In genomic region chr1:169472759-169473158, GRCh38 we compare ENCODE assay signal across 20 cellular contexts. TPM values are rescaled to one million over a fixed set of nuclear protein-coding genes. Genes with fewer than 3 reads are reported as not detected.
DNase-seq lines count a peak whose midpoint lies in the region; ATAC-seq, FAIRE-seq and TF ChIP-seq lines count a peak whose summit lies in the region.
"Had no signal": no experiment of that assay in that cellular context is flagged by ENCODE, and none has a peak within 500 bp of the region (broad histone marks: within the 10 kb centered on the region; RNA-seq: fewer than 3 reads in every experiment).

No MANE protein-coding gene starts in this region.

- H3K27me3 ChIP-seq in astrocyte (ENCODE audit: insufficient read depth, low read length) (no peaks in the 10 kb centered on the region), left lung (no peaks in the 10 kb centered on the region)
- H3K27me3 ChIP-seq: BLaER1 treated with 17β-estradiol and CSF1 and Interleukin-3, amounts not matched to agents 10 nM and 100 nM had no signal

- H3K4me3 ChIP-seq in astrocyte (ENCODE audit: insufficient read depth, low read depth, low read length) (no peak overlapping the region), left lung (no peak overlapping the region)
- H3K4me3 ChIP-seq: BLaER1 treated with 17β-estradiol and CSF1 and Interleukin-3, amounts not matched to agents 10 nM and 100 nM; GM23248; HAP-1 had no signal

- ATAC-seq in left lung (peak; percentile 68), natural killer cell (no peak), HG02798 (IDR thresholded peaks at IDR 0.05; ENCODE audit: poor library complexity, unreplicated experiment) (no peak)
- ATAC-seq: CD8-positive, alpha-beta T cell had no signal

- H3K9me3 ChIP-seq in astrocyte (ENCODE audit: insufficient read depth, low read depth, low read length) (no peaks in the 10 kb centered on the region), left lung (no peaks in the 10 kb centered on the region)
- H3K9me3 ChIP-seq: BLaER1 treated with 17β-estradiol and CSF1 and Interleukin-3, amounts not matched to agents 10 nM and 100 nM; HAP-1 had no signal

- intact Hi-C loops in left lung (cut with DNase I) (no loop called here), natural killer cell (cut with micrococcal nuclease) (no loop called here)
- intact Hi-C loops in activated T-helper 2 cell treated with anti-CD3 and anti-CD28 coated beads, Interferon-gamma antibody, Interleukin-2, Interleukin-4, amounts not matched to agents 10 μg/mL and 5 μg/mL and 100 μg/mL, durations not matched to agents 14 hours and 24 hours and 36 hours (cut with micrococcal nuclease): no loop called here

- H3K36me3 Mint-ChIP-seq in astrocyte (ENCODE audit: low read depth, unreplicated experiment): peaks cover 2% of the 10 kb centered on the region
- H3K36me3 Mint-ChIP-seq in natural killer cell: no peaks in the 10 kb centered on the region
- peaks cover 21% of the 10 kb centered on the region for H3K36me3 Mint-ChIP-seq in activated T-helper 2 cell treated with anti-CD3 and anti-CD28 coated beads, Interferon-gamma antibody, Interleukin-2, Interleukin-4, amounts not matched to agents 10 μg/mL and 5 μg/mL and 100 μg/mL, durations not matched to agents 14 hours and 24 hours and 36 hours (ENCODE audit: low read depth)

- no peak overlapping the region for H3K9ac ChIP-seq in astrocyte (ENCODE audit: low read length)
- H3K9ac ChIP-seq: BLaER1 treated with 17β-estradiol and CSF1 and Interleukin-3, amounts not matched to agents 10 nM and 100 nM; GM23248 had no signal

- H3K27ac Mint-ChIP-seq in astrocyte (ENCODE audit: unreplicated experiment) (no peak overlapping the region), natural killer cell (no peak overlapping the region)
- H3K27ac Mint-ChIP-seq in activated T-helper 2 cell treated with anti-CD3 and anti-CD28 coated beads, Interferon-gamma antibody, Interleukin-2, Interleukin-4, amounts not matched to agents 10 μg/mL and 5 μg/mL and 100 μg/mL, durations not matched to agents 14 hours and 24 hours and 36 hours: no peak overlapping the region
- H3K27ac Mint-ChIP-seq: B cell; CD8-positive, alpha-beta T cell had no signal

- H3K27me3 Mint-ChIP-seq in astrocyte (ENCODE audit: low read depth, unreplicated experiment) (no peaks in the 10 kb centered on the region), natural killer cell (ENCODE audit: low read depth in 2 of 2) (no peaks in the 10 kb centered on the region)
- no peaks in the 10 kb centered on the region for H3K27me3 Mint-ChIP-seq in activated T-helper 2 cell treated with anti-CD3 and anti-CD28 coated beads, Interferon-gamma antibody, Interleukin-2, Interleukin-4, amounts not matched to agents 10 μg/mL and 5 μg/mL and 100 μg/mL, durations not matched to agents 14 hours and 24 hours and 36 hours (ENCODE audit: low read depth)
- H3K27me3 Mint-ChIP-seq: B cell had no signal

- H3K4me3 Mint-ChIP-seq in astrocyte (ENCODE audit: unreplicated experiment) (no peak overlapping the region), natural killer cell (no peak overlapping the region)
- H3K4me3 Mint-ChIP-seq in activated T-helper 2 cell treated with anti-CD3 and anti-CD28 coated beads, Interferon-gamma antibody, Interleukin-2, Interleukin-4, amounts not matched to agents 10 μg/mL and 5 μg/mL and 100 μg/mL, durations not matched to agents 14 hours and 24 hours and 36 hours (ENCODE audit: low read depth): no peak overlapping the region
- H3K4me3 Mint-ChIP-seq: B cell; CD8-positive, alpha-beta T cell had no signal

- no peak for TF ChIP-seq CTCF in D721Med (IDR thresholded peaks at IDR 0.05; ENCODE audit: insufficient read depth, missing control alignments)
- no peak for TF ChIP-seq CTCF in astrocyte (IDR thresholded peaks at IDR 0.05; ENCODE audit: insufficient read depth, low read depth, low read length)
- TF ChIP-seq CTCF in left lung (IDR thresholded peaks at IDR 0.05): no peak
- no peak for TF ChIP-seq CTCF in natural killer cell (IDR thresholded peaks at IDR 0.05)

- H3K79me2 ChIP-seq in astrocyte (ENCODE audit: insufficient read depth, low read length): peaks cover 13% of the 10 kb centered on the region

- H3K36me3 ChIP-seq in astrocyte (ENCODE audit: insufficient read depth, low read length) (no peaks in the 10 kb centered on the region), left lung (peaks cover 0 to 27% of the 10 kb centered on the region in 2 donors)

- peaks cover 5% of the 10 kb centered on the region for H3K4me1 Mint-ChIP-seq in astrocyte (ENCODE audit: low read depth, unreplicated experiment)
- no peaks in the 10 kb centered on the region for H3K4me1 Mint-ChIP-seq in natural killer cell
- H3K4me1 Mint-ChIP-seq in activated T-helper 2 cell treated with anti-CD3 and anti-CD28 coated beads, Interferon-gamma antibody, Interleukin-2, Interleukin-4, amounts not matched to agents 10 μg/mL and 5 μg/mL and 100 μg/mL, durations not matched to agents 14 hours and 24 hours and 36 hours (ENCODE audit: low read depth): peaks cover 8% of the 10 kb centered on the region
- H3K4me1 Mint-ChIP-seq: B cell had no signal

- H3K27ac ChIP-seq in astrocyte (ENCODE audit: low read depth, low read length) (no peak overlapping the region), left lung (no peak overlapping the region)
- H3K27ac ChIP-seq: BLaER1 treated with 17β-estradiol and CSF1 and Interleukin-3, amounts not matched to agents 10 nM and 100 nM; GM23248 had no signal

- H3K9me3 Mint-ChIP-seq in astrocyte (ENCODE audit: unreplicated experiment): no peaks in the 10 kb centered on the region
- H3K9me3 Mint-ChIP-seq in natural killer cell: no peaks in the 10 kb centered on the region
- no peaks in the 10 kb centered on the region for H3K9me3 Mint-ChIP-seq in activated T-helper 2 cell treated with anti-CD3 and anti-CD28 coated beads, Interferon-gamma antibody, Interleukin-2, Interleukin-4, amounts not matched to agents 10 μg/mL and 5 μg/mL and 100 μg/mL, durations not matched to agents 14 hours and 24 hours and 36 hours
- H3K9me3 Mint-ChIP-seq: CD8-positive, alpha-beta T cell had no signal

- H2AFZ ChIP-seq in astrocyte (ENCODE audit: low read depth, low read length): no peak overlapping the region
- H2AFZ ChIP-seq: GM23248 had no signal

- no peak for DNase-seq in D721Med (ENCODE audit: insufficient read length, low spot score)
- peak; percentile 18 for DNase-seq in DMS79 treated with DMSO at 0.1 percent for 48 hours (lab: John Stamatoyannopoulos, UW)
- DNase-seq in astrocyte (ENCODE audit: low read depth): peak; percentile 74
- DNase-seq in left lung: no peak
- no peak for DNase-seq in natural killer cell
- DNase-seq in activated T-helper 2 cell treated with anti-CD3 and anti-CD28 coated beads, Interferon-gamma antibody, Interleukin-2, Interleukin-4, amounts not matched to agents 10 μg/mL and 5 μg/mL and 100 μg/mL, durations not matched to agents 14 hours and 24 hours and 36 hours (ENCODE audit: low spot score): no peak
- DNase-seq: Calu3; CD8-positive, alpha-beta T cell; DMS 273 treated with DMSO at 0.1 percent for 48 hours; DMS53; GDM1; GM23248; IMR-90 had no signal

- peak; percentile 21 for FAIRE-seq in D721Med (lab: Jason Lieb, UNC)
- FAIRE-seq in astrocyte (lab: Jason Lieb, UNC): no peak
- FAIRE-seq: GM12892, GM18507, HTR-8/SVneo had no signal

- peaks cover 17% of the 10 kb centered on the region for H4K20me1 ChIP-seq in astrocyte (ENCODE audit: insufficient read depth, low read length)
- H4K20me1 ChIP-seq: BLaER1 treated with 17β-estradiol and CSF1 and Interleukin-3, amounts not matched to agents 10 nM and 100 nM had no signal

- H3K4me2 ChIP-seq in astrocyte (ENCODE audit: low read length): no peak overlapping the region

- no peaks in the 10 kb centered on the region for H3K4me1 ChIP-seq in astrocyte (ENCODE audit: insufficient read depth, low read length)
- H3K4me1 ChIP-seq in left lung: no peaks in the 10 kb centered on the region

RNA-seq across cellular contexts. Expression of gene SLC19A2, which starts 13.0 kb away (rescaled TPM):
- total RNA-seq in astrocyte (12.5 and 14.1 TPM in 2 replicates), left lung (10 to 100 TPM; 12.0 to 15.4 TPM), natural killer cell (1 to 10 TPM; 5.0 to 6.3 (median 5.3) TPM)
- total RNA-seq in activated T-helper 2 cell treated with anti-CD3 and anti-CD28 coated beads, Interferon-gamma antibody, Interleukin-2, Interleukin-4, amounts not matched to agents 10 μg/mL and 5 μg/mL and 100 μg/mL, durations not matched to agents 14 hours and 24 hours and 36 hours: 11.2 and 11.9 TPM in 2 replicates

RNA-seq across cellular contexts. Expression of gene CCDC181, which starts 45.5 kb away (rescaled TPM):
- total RNA-seq in astrocyte: 1.1 and 1.5 TPM in 2 replicates
- 1 to 10 TPM in 1 of 2 donors, under 1 TPM in 1; 0.35 to 1.5 TPM for total RNA-seq in left lung
- not detected for total RNA-seq in natural killer cell
- total RNA-seq in activated T-helper 2 cell treated with anti-CD3 and anti-CD28 coated beads, Interferon-gamma antibody, Interleukin-2, Interleukin-4, amounts not matched to agents 10 μg/mL and 5 μg/mL and 100 μg/mL, durations not matched to agents 14 hours and 24 hours and 36 hours: 0.09 TPM in 1 of 2 replicates, not detected in the other
- total RNA-seq: B cell; CD8-positive, alpha-beta T cell; GM23248; IMR-90 had no signal

Comparison
In these comparisons a context has a peak if more than half of its experiments do, and no peak if none do; other contexts are left out.
1. DNase-seq: peak in DMS79 treated with DMSO at 0.1 percent for 48 hours (single experiment) and astrocyte (single experiment); none in D721Med (single experiment), left lung (0 of 2), natural killer cell (single experiment) and activated T-helper 2 cell treated with anti-CD3 and anti-CD28 coated beads, Interferon-gamma antibody, Interleukin-2, Interleukin-4, amounts not matched to agents 10 μg/mL and 5 μg/mL and 100 μg/mL, durations not matched to agents 14 hours and 24 hours and 36 hours (single experiment).